ENCODE assay signal across 1 cellular context in genomic region chrX:153554519-153555167, GRCh38.
A peak's percentile ranks its signal among the peaks of the same experiment; 100 is the strongest.
TF ChIP-seq lines count a peak whose summit lies in the region.

No MANE protein-coding gene starts in this region.

TF ChIP-seq in K562, 482 proteins besides CTCF, POLR2A, EP300 and RAD21 (continued from another document):
- TF ChIP-seq JUN (IDR thresholded peaks at IDR 0.05; ENCODE audit: borderline replicate concordance, low read depth, low read length) (no peak), JUN (CRISPR knock-in tag; IDR thresholded peaks at IDR 0.05; ENCODE audit: borderline replicate concordance) (no peak), CREB1 (IDR thresholded peaks at IDR 0.05) (no peak), CREB1 (CRISPR knock-in tag; IDR thresholded peaks at IDR 0.05) (peak; percentile 39; the same call in 1 of the 2 replicates), TFAP4 (CRISPR knock-in tag; IDR thresholded peaks at IDR 0.05; ENCODE audit: borderline replicate concordance) (peak; percentile 61; the same call in 1 of the 2 replicates), XRCC5 (IDR thresholded peaks at IDR 0.05; ENCODE audit: low read depth, low read length) (0 out of 2 replicates have a peak, but pooled peaks have one; percentile 36), DEAF1 (CRISPR knock-in tag; IDR thresholded peaks at IDR 0.05) (0 out of 2 replicates have a peak, but pooled peaks have one; percentile 13), RB1 (IDR thresholded peaks at IDR 0.05; ENCODE audit: low read depth) (0 out of 2 replicates have a peak, but pooled peaks have one; percentile 29), ZNF217 (CRISPR knock-in tag; IDR thresholded peaks at IDR 0.05) (no peak)
